12 cellular contexts compared by ENCODE assay signal in genomic region chr10:12608761-12609160, GRCh38.
"Had no signal": no experiment of that assay in that cellular context is flagged by ENCODE, and none has a peak within 500 bp of the region (broad histone marks: within the 10 kb centered on the region; RNA-seq: fewer than 3 reads in every experiment).

No MANE protein-coding gene starts in this region.

- H3K27me3 ChIP-seq: cardiac muscle cell, neutrophil had no signal

- H3K27ac ChIP-seq: cardiac muscle cell, neutrophil had no signal

- H3K36me3 Mint-ChIP-seq: activated naive CD4-positive, alpha-beta T cell treated with anti-CD3 and anti-CD28 coated beads, Interleukin-2, amount 10 ng/mL, durations not matched to agents 7 days and 5 days had no signal

- H3K27ac Mint-ChIP-seq: activated naive CD4-positive, alpha-beta T cell treated with anti-CD3 and anti-CD28 coated beads, Interleukin-2, amount 10 ng/mL, durations not matched to agents 7 days and 5 days had no signal

- H3K36me3 ChIP-seq: cardiac muscle cell, neutrophil had no signal

- DNase-seq: activated CD4-positive, alpha-beta T cell treated with anti-CD3 and anti-CD28 coated beads, Interleukin-2, amount 50 U/mL, for 4 hours; activated naive CD4-positive, alpha-beta T cell treated with anti-CD3 and anti-CD28 coated beads, Interleukin-2, amount 10 ng/mL, durations not matched to agents 7 days and 5 days; activated T-cell treated with anti-CD3 and anti-CD28 coated beads, Interleukin-2, amount 50 U/mL, for 1 hour; islet precursor cell; naive thymus-derived CD4-positive, alpha-beta T cell; retina had no signal

- H3K9me3 ChIP-seq: neutrophil had no signal

- H3K4me3 Mint-ChIP-seq: activated naive CD4-positive, alpha-beta T cell treated with anti-CD3 and anti-CD28 coated beads, Interleukin-2, amount 10 ng/mL, durations not matched to agents 7 days and 5 days; naive thymus-derived CD4-positive, alpha-beta T cell; stimulated activated memory B cell treated with anti-CD40 and anti-IgM and Interleukin-4, amounts not matched to agents 10 μg/mL and 1 μg/mL and 100 μg/mL, for 72 hours had no signal

- H3K27me3 Mint-ChIP-seq: naive thymus-derived CD4-positive, alpha-beta T cell; stimulated activated memory B cell treated with anti-CD40 and anti-IgM and Interleukin-4, amounts not matched to agents 10 μg/mL and 1 μg/mL and 100 μg/mL, for 72 hours had no signal

- H3K4me3 ChIP-seq: cardiac muscle cell had no signal

- ATAC-seq: activated CD4-positive, CD25-positive, alpha-beta regulatory T cell treated with anti-CD3 and anti-CD28 coated beads, Interleukin-2, amount 50 U/mL, for 24 hours; esophagus mucosa; left lobe of liver; naive thymus-derived CD4-positive, alpha-beta T cell; stimulated activated memory B cell treated with anti-CD40 and anti-IgM and Interleukin-4, amounts not matched to agents 10 μg/mL and 1 μg/mL and 100 μg/mL, for 72 hours had no signal
